ENCODE assay signal across 15 cellular contexts in genomic region chr4:82639947-82640346, GRCh38.
"Had no signal": no experiment of that assay in that cellular context is flagged by ENCODE, and none has a peak within 500 bp of the region (broad histone marks: within the 10 kb centered on the region; RNA-seq: fewer than 3 reads in every experiment).

No MANE protein-coding gene starts in this region.

- H3K27me3 ChIP-seq: colonic mucosa had no signal

- H3K36me3 Mint-ChIP-seq: activated CD8-positive, alpha-beta memory T cell treated with anti-CD3 and anti-CD28 coated beads, Interleukin-2, amount 10 ng/mL, durations not matched to agents 7 days and 5 days; activated naive CD4-positive, alpha-beta T cell treated with anti-CD3 and anti-CD28 coated beads, Interleukin-2, amount 10 ng/mL, durations not matched to agents 7 days and 5 days; memory B cell; natural killer cell treated with Interleukin-12 subunit alpha and Interleukin-12 subunit beta and Interleukin-15 and Interleukin-18, amount 100 ng/mL, for 72 hours; stimulated activated effector memory CD8-positive, alpha-beta T cell treated with anti-CD3 and anti-CD28 coated beads, Interleukin-12 subunit alpha, Interleukin-12 subunit beta, amount 100 ng/mL, for 72 hours had no signal

- H3K27ac Mint-ChIP-seq: activated CD8-positive, alpha-beta memory T cell treated with anti-CD3 and anti-CD28 coated beads, Interleukin-2, amount 10 ng/mL, durations not matched to agents 7 days and 5 days; activated naive CD4-positive, alpha-beta T cell treated with anti-CD3 and anti-CD28 coated beads, Interleukin-2, amount 10 ng/mL, durations not matched to agents 7 days and 5 days; memory B cell; natural killer cell treated with Interleukin-12 subunit alpha and Interleukin-12 subunit beta and Interleukin-15 and Interleukin-18, amount 100 ng/mL, for 72 hours; stimulated activated effector memory CD8-positive, alpha-beta T cell treated with anti-CD3 and anti-CD28 coated beads, Interleukin-12 subunit alpha, Interleukin-12 subunit beta, amount 100 ng/mL, for 72 hours; T-helper 17 cell; type B pancreatic cell had no signal

- H3K9me3 Mint-ChIP-seq: activated naive CD4-positive, alpha-beta T cell treated with anti-CD3 and anti-CD28 coated beads, Interleukin-2, amount 10 ng/mL, durations not matched to agents 7 days and 5 days; memory B cell; natural killer cell treated with Interleukin-12 subunit alpha and Interleukin-12 subunit beta and Interleukin-15 and Interleukin-18, amount 100 ng/mL, for 72 hours; stimulated activated effector memory CD8-positive, alpha-beta T cell treated with anti-CD3 and anti-CD28 coated beads, Interleukin-12 subunit alpha, Interleukin-12 subunit beta, amount 100 ng/mL, for 72 hours had no signal

- H3K4me1 Mint-ChIP-seq: activated CD8-positive, alpha-beta memory T cell treated with anti-CD3 and anti-CD28 coated beads, Interleukin-2, amount 10 ng/mL, durations not matched to agents 7 days and 5 days; activated naive CD4-positive, alpha-beta T cell treated with anti-CD3 and anti-CD28 coated beads, Interleukin-2, amount 10 ng/mL, durations not matched to agents 7 days and 5 days; memory B cell; stimulated activated effector memory CD8-positive, alpha-beta T cell treated with anti-CD3 and anti-CD28 coated beads, Interleukin-12 subunit alpha, Interleukin-12 subunit beta, amount 100 ng/mL, for 72 hours; T-helper 17 cell had no signal

- H3K4me1 ChIP-seq: colonic mucosa, psoas muscle had no signal

- H3K36me3 ChIP-seq: colonic mucosa had no signal

- H3K27me3 Mint-ChIP-seq: activated CD8-positive, alpha-beta memory T cell treated with anti-CD3 and anti-CD28 coated beads, Interleukin-2, amount 10 ng/mL, durations not matched to agents 7 days and 5 days; natural killer cell treated with Interleukin-12 subunit alpha and Interleukin-12 subunit beta and Interleukin-15 and Interleukin-18, amount 100 ng/mL, for 72 hours; type B pancreatic cell had no signal

- H3K27ac ChIP-seq: colonic mucosa, psoas muscle, WERI-Rb-1 had no signal

- DNase-seq: activated CD4-positive, alpha-beta T cell treated with anti-CD3 and anti-CD28 coated beads, Interleukin-2, amount 50 U/mL, for 48 hours; activated CD8-positive, alpha-beta memory T cell treated with anti-CD3 and anti-CD28 coated beads, Interleukin-2, amount 10 ng/mL, durations not matched to agents 7 days and 5 days; activated naive CD4-positive, alpha-beta T cell treated with anti-CD3 and anti-CD28 coated beads, Interleukin-2, amount 10 ng/mL, durations not matched to agents 7 days and 5 days; activated T-cell treated with anti-CD3 and anti-CD28 coated beads, Interleukin-2, amount 50 U/mL, for 1 hour; colonic mucosa; effector CD4-positive, alpha-beta T cell; psoas muscle; SIG-M5; T-helper 17 cell; WERI-Rb-1 had no signal

- H3K4me3 Mint-ChIP-seq: activated CD8-positive, alpha-beta memory T cell treated with anti-CD3 and anti-CD28 coated beads, Interleukin-2, amount 10 ng/mL, durations not matched to agents 7 days and 5 days; activated naive CD4-positive, alpha-beta T cell treated with anti-CD3 and anti-CD28 coated beads, Interleukin-2, amount 10 ng/mL, durations not matched to agents 7 days and 5 days; memory B cell; natural killer cell treated with Interleukin-12 subunit alpha and Interleukin-12 subunit beta and Interleukin-15 and Interleukin-18, amount 100 ng/mL, for 72 hours; stimulated activated effector memory CD8-positive, alpha-beta T cell treated with anti-CD3 and anti-CD28 coated beads, Interleukin-12 subunit alpha, Interleukin-12 subunit beta, amount 100 ng/mL, for 72 hours; T-helper 17 cell; type B pancreatic cell had no signal

- H3K9me3 ChIP-seq: colonic mucosa, psoas muscle had no signal

- H3K4me3 ChIP-seq: colonic mucosa, psoas muscle had no signal

- ATAC-seq: activated CD8-positive, alpha-beta memory T cell treated with anti-CD3 and anti-CD28 coated beads, Interleukin-2, amount 10 ng/mL, durations not matched to agents 7 days and 5 days; left lobe of liver; natural killer cell treated with Interleukin-12 subunit alpha and Interleukin-12 subunit beta and Interleukin-15 and Interleukin-18, amount 100 ng/mL, for 72 hours; psoas muscle; stimulated activated effector memory CD8-positive, alpha-beta T cell treated with anti-CD3 and anti-CD28 coated beads, Interleukin-12 subunit alpha, Interleukin-12 subunit beta, amount 100 ng/mL, for 72 hours; T-helper 17 cell had no signal
